In the genomic region with DNA sequence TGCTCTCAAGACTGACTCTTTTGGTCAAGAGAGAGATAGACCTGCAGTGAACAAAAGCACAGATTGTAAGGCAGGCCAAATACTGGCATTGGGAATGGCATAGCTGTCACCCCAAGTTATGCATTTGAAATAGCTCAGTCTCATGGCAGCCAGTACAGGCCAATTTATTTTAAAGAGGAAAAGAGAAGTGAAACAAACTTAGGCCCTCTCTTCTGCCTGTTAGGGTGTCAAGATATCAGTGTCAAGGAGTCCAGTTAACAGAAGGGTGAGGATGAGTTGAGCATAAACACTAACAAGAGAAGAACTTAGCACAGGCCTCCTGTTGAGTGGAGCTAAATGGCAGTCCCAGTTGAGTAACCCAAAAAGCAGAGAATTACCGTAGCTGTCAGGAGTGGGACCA, we compare ENCODE assay signal across 13 cellular contexts.
DNase-seq lines count a peak whose midpoint lies in the region; ATAC-seq lines count a peak whose summit lies in the region.
"Had no signal": no experiment of that assay in that cellular context is flagged by ENCODE, and none has a peak within 500 bp of the region (broad histone marks: within the 10 kb centered on the region; RNA-seq: fewer than 3 reads in every experiment).

No MANE protein-coding gene starts in this region.

- no peak for DNase-seq in memory B cell (ENCODE audit: low spot score in 2 of 2)
- no peak for DNase-seq in NCI-H187 treated with DMSO at 0.1 percent for 48 hours (lab: John Stamatoyannopoulos, UW)
- no peak for DNase-seq in activated naive CD4-positive, alpha-beta T cell treated with Interleukin-2 at 50 U/mL for 16 hours
- no peak for DNase-seq in stimulated activated CD4-positive, alpha-beta T cell treated with anti-CD3 and anti-CD28 coated beads, Interleukin-12 subunit alpha, Interleukin-12 subunit beta, amount 100 ng/mL, for 4 hours
- DNase-seq: activated T-cell treated with anti-CD3 and anti-CD28 coated beads, Interleukin-2, amount 50 U/mL, for 24 hours; adrenal gland; NCI-H446 treated with DMSO at 0.1 percent for 48 hours; T-helper 2 cell had no signal

- ATAC-seq in GM18868 (IDR thresholded peaks at IDR 0.05; ENCODE audit: unreplicated experiment) (peak; percentile 96), HG02610 (IDR thresholded peaks at IDR 0.05; ENCODE audit: unreplicated experiment) (peak; percentile 54), HG03565 (IDR thresholded peaks at IDR 0.05; ENCODE audit: unreplicated experiment) (peak; percentile 71), memory B cell (ENCODE audit: low read depth) (no peak), HG02973 (IDR thresholded peaks at IDR 0.05; ENCODE audit: unreplicated experiment) (no peak)

- peaks cover 3% of the 10 kb centered on the region for H3K4me1 Mint-ChIP-seq in memory B cell

- H3K36me3 Mint-ChIP-seq in memory B cell, result peaks cover 11% of the 10 kb centered on the region

- no peaks in the 10 kb centered on the region for H3K27me3 Mint-ChIP-seq in memory B cell
- H3K27me3 Mint-ChIP-seq: activated T-cell treated with anti-CD3 and anti-CD28 coated beads, Interleukin-2, amount 50 U/mL, for 24 hours; IgD-negative memory B cell had no signal

- H3K27ac Mint-ChIP-seq in memory B cell, result peak overlapping the region; percentile 31
- H3K27ac Mint-ChIP-seq: activated T-cell treated with anti-CD3 and anti-CD28 coated beads, Interleukin-2, amount 50 U/mL, for 24 hours had no signal

- no peaks in the 10 kb centered on the region for H3K9me3 Mint-ChIP-seq in memory B cell
- H3K9me3 Mint-ChIP-seq: activated T-cell treated with anti-CD3 and anti-CD28 coated beads, Interleukin-2, amount 50 U/mL, for 24 hours; IgD-negative memory B cell had no signal

- H3K4me3 Mint-ChIP-seq in memory B cell, result no peak overlapping the region
- H3K4me3 Mint-ChIP-seq: activated T-cell treated with anti-CD3 and anti-CD28 coated beads, Interleukin-2, amount 50 U/mL, for 24 hours; IgD-negative memory B cell had no signal

Comparison
In these comparisons a context has a peak if more than half of its experiments do, and no peak if none do; other contexts are left out.
1. ATAC-seq: peak in GM18868 (single experiment), HG02610 (single experiment) and HG03565 (single experiment); none in memory B cell (single experiment) and HG02973 (single experiment).